In the genomic region with DNA sequence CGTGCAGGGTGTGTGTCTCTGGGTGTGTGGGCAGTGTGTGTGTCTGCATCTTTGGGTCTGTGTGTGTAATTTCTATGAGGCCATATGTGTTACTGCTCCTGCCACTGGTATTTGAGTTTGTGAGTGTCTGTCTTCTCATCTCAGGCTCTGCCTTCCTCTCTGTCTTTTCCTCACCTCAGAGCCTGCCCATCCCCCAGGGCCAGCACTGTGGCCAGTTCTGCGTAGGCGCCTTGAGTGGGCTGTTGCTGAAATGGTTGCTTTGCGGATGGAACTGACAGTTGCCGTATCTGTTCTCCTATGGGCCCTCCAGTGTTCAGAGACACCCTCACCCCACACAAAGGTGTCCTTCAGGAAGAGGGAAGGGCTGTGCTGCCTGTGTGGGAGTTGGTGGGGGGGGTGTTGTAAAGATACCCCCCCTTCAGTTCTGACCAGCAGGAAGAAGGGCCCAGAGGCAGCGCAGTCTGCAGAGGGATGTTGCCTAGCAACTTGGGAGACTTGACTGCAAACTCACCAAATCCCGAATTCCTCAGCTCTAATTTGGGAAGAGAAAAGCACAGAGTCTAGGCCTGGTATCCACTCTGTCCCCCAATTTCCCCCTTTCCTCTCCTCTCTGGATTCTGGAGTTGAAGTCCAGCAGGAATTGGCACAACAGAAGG, we compare ENCODE assay signal across 3 cellular contexts.
TF ChIP-seq lines count a peak whose summit lies in the region.

No MANE protein-coding gene starts in this region.

TF ChIP-seq in HEK293, 187 proteins besides CTCF, POLR2A, EP300 and RAD21:
- TF ChIP-seq ZFHX2 (tag by site-specific recombination; conservative IDR thresholded peaks at IDR 0.05) (peak; percentile 50; the same call in 1 of the 2 replicates), ZNF76 (tag by site-specific recombination; IDR thresholded peaks at IDR 0.05; ENCODE audit: borderline replicate concordance, low read depth) (no peak), EGR2 (tag by site-specific recombination; IDR thresholded peaks at IDR 0.05; ENCODE audit: low read depth) (peak; percentile 76)

TF ChIP-seq in K562, 482 proteins besides CTCF, POLR2A, EP300 and RAD21:
- TF ChIP-seq EGR1 (conservative IDR thresholded peaks at IDR 0.05) = peak; percentile 88
- TF ChIP-seq NFE2 (IDR thresholded peaks at IDR 0.05; ENCODE audit: low read depth) = no peak
- peak; percentile 76 for TF ChIP-seq RFX1 (IDR thresholded peaks at IDR 0.05)

TF ChIP-seq in H1, 55 proteins besides CTCF, POLR2A, EP300 and RAD21:
- TF ChIP-seq, protein P1, sequence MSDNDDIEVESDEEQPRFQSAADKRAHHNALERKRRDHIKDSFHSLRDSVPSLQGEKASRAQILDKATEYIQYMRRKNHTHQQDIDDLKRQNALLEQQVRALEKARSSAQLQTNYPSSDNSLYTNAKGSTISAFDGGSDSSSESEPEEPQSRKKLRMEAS (IDR thresholded peaks at IDR 0.05) = no peak
- TF ChIP-seq CREB1 (IDR thresholded peaks at IDR 0.05) (no peak), SIRT6 (IDR thresholded peaks at IDR 0.05; ENCODE audit: low read length) (no peak), SIX5 (IDR thresholded peaks at IDR 0.05; ENCODE audit: low read depth, low read length) (no peak), SUZ12 (IDR thresholded peaks at IDR 0.05; ENCODE audit: low read length) (no peak), SIN3A (conservative IDR thresholded peaks at IDR 0.05 in 1 of 2, IDR thresholded peaks at IDR 0.05 in 1 of 2; ENCODE audit: low read depth in 1 of 2, low read length in 2 of 2) (no peak), TAF1 (IDR thresholded peaks at IDR 0.05; ENCODE audit: low read depth, low read length) (no peak), CHD2 (IDR thresholded peaks at IDR 0.05; ENCODE audit: low read length) (no peak), MAFK (IDR thresholded peaks at IDR 0.05; ENCODE audit: low read depth, low read length) (no peak), POLR2AphosphoS5 (IDR thresholded peaks at IDR 0.05; ENCODE audit: low read depth, low read length) (no peak), SRF (IDR thresholded peaks at IDR 0.05; ENCODE audit: low read depth, low read length) (no peak)
- TF ChIP-seq, protein P2, sequence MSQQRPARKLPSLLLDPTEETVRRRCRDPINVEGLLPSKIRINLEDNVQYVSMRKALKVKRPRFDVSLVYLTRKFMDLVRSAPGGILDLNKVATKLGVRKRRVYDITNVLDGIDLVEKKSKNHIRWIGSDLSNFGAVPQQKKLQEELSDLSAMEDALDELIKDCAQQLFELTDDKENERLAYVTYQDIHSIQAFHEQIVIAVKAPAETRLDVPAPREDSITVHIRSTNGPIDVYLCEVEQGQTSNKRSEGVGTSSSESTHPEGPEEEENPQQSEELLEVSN (IDR thresholded peaks at IDR 0.05) = no peak
TF ChIP-seq in H1: peak in this region for 0.
